In the genomic region with DNA sequence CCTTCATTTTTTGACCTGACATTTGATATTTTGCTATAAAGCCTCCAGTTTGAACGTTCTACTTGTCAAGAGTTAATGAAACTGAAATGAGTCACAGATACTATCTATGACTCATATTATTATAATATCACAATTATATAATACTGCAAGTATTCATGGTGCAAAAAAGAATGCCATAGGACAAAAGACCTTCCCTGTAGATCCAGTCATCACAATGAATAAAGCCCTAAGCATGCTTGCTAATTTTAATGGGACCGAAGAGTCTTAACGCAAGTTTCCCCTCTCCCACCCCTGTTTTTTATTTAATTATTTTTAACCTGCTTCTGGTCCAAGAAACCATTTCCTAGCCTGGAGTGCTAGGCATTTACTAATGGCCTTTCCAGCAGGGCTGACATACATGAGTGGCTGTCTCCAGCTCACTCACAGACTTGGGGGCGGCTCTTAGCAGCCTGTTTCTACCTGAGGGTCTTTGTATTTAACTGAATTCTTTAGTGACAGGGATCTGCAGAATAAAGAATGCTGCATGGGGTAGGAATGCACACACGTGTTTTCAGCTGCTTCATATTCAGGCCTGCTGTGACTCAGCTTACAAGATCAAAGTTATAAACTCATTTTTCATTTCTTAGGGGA, we compare ENCODE assay signal across 12 cellular contexts.
DNase-seq lines count a peak whose midpoint lies in the region; ATAC-seq and TF ChIP-seq lines count a peak whose summit lies in the region.
"Had no signal": no experiment of that assay in that cellular context is flagged by ENCODE, and none has a peak within 500 bp of the region (broad histone marks: within the 10 kb centered on the region; RNA-seq: fewer than 3 reads in every experiment).

No MANE protein-coding gene starts in this region.

- peaks cover 20% of the 10 kb centered on the region for H3K4me1 Mint-ChIP-seq in activated naive CD4-positive, alpha-beta T cell treated with anti-CD3 and anti-CD28 coated beads for 36 hours (ENCODE audit: low read depth)

- in situ Hi-C loops in transverse colon (cut with MboI; ENCODE audit: low pct_ligation_motif_present in 1 of 4, low pct_unique_long_range_greater_than_20kb in 1 of 4, low sequenced_read_pairs in 3 of 4): no loop called here

- no peaks in the 10 kb centered on the region for H3K36me3 Mint-ChIP-seq in activated naive CD4-positive, alpha-beta T cell treated with anti-CD3 and anti-CD28 coated beads, Interleukin-2, amount 50 U/mL, for 72 hours
- no peaks in the 10 kb centered on the region for H3K36me3 Mint-ChIP-seq in activated naive CD4-positive, alpha-beta T cell treated with anti-CD3 and anti-CD28 coated beads for 36 hours (ENCODE audit: low read depth)

- H3K4me3 ChIP-seq in adipocyte (ENCODE audit: low read length): no peak overlapping the region
- no peak overlapping the region for H3K4me3 ChIP-seq in transverse colon
- H3K4me3 ChIP-seq in aorta (ENCODE audit: low read length in 2 of 2): no peak overlapping the region
- H3K4me3 ChIP-seq in Peyer's patch: no peak overlapping the region
- H3K4me3 ChIP-seq: heart left ventricle, uterus had no signal

- H3K4me3 Mint-ChIP-seq in activated naive CD4-positive, alpha-beta T cell treated with anti-CD3 and anti-CD28 coated beads for 36 hours: no peak overlapping the region
- H3K4me3 Mint-ChIP-seq: activated CD4-positive, alpha-beta T cell treated with anti-CD3 and anti-CD28 coated beads for 36 hours had no signal

- H3K27ac Mint-ChIP-seq in activated naive CD4-positive, alpha-beta T cell treated with anti-CD3 and anti-CD28 coated beads, Interleukin-2, amount 50 U/mL, for 72 hours: no peak overlapping the region
- no peak overlapping the region for H3K27ac Mint-ChIP-seq in activated naive CD4-positive, alpha-beta T cell treated with anti-CD3 and anti-CD28 coated beads for 36 hours

- no peak for TF ChIP-seq EP300 in transverse colon (IDR thresholded peaks at IDR 0.05; ENCODE audit: low read depth)

- H3K9me3 ChIP-seq in adipocyte (ENCODE audit: control insufficient read depth, low read length) (no peaks in the 10 kb centered on the region), transverse colon (no peaks in the 10 kb centered on the region), aorta (ENCODE audit: control insufficient read depth, low read length) (no peaks in the 10 kb centered on the region), Peyer's patch (no peaks in the 10 kb centered on the region)
- H3K9me3 ChIP-seq: heart left ventricle, uterus had no signal

- H3K27ac ChIP-seq in transverse colon (peak overlapping the region; percentile 68 to 81 (median 76)), aorta (ENCODE audit: low read depth in 1 of 2, low read length in 2 of 2) (no peak overlapping the region), Peyer's patch (peak overlapping the region in 2 of 4 donors; percentile 42 to 47)
- H3K27ac ChIP-seq: uterus had no signal

- H3K4me1 ChIP-seq in adipocyte (ENCODE audit: control insufficient read depth, insufficient read depth, low read length) (peaks cover 14% of the 10 kb centered on the region), transverse colon (peaks cover 13 to 74% (median 38%) of the 10 kb centered on the region in 4 donors), aorta (ENCODE audit: control insufficient read depth in 1 of 2, insufficient read depth in 2 of 2, low read length in 2 of 2) (peaks cover 2 to 5% of the 10 kb centered on the region in 2 donors), Peyer's patch (peaks cover 0 to 19% (median 0%) of the 10 kb centered on the region in 4 donors)
- H3K4me1 ChIP-seq: uterus had no signal

- TF ChIP-seq CTCF in transverse colon (IDR thresholded peaks at IDR 0.05) (no peak), Peyer's patch (IDR thresholded peaks at IDR 0.05) (no peak)

- no peaks in the 10 kb centered on the region for H3K9me3 Mint-ChIP-seq in activated naive CD4-positive, alpha-beta T cell treated with anti-CD3 and anti-CD28 coated beads, Interleukin-2, amount 50 U/mL, for 72 hours
- no peaks in the 10 kb centered on the region for H3K9me3 Mint-ChIP-seq in activated naive CD4-positive, alpha-beta T cell treated with anti-CD3 and anti-CD28 coated beads for 36 hours

- intact Hi-C loops in activated naive CD4-positive, alpha-beta T cell treated with anti-CD3 and anti-CD28 coated beads for 36 hours (cut with micrococcal nuclease): loop anchor here (2.0 kb wide), 2 partner anchors 13 to 215 kb away; no protein-coding TSS in a partner anchor
- intact Hi-C loops in transverse colon (cut with DNase I; ENCODE audit: low total_unique reads) (no loop called here), aorta (cut with DNase I) (no loop called here)

- DNase-seq in activated naive CD4-positive, alpha-beta T cell treated with anti-CD3 and anti-CD28 coated beads, Interleukin-2, amount 50 U/mL, for 72 hours (ENCODE audit: low spot score in 2 of 2): no peak
- DNase-seq in activated naive CD4-positive, alpha-beta T cell treated with anti-CD3 and anti-CD28 coated beads for 36 hours: no peak
- peak; percentile 56 for DNase-seq in adipocyte (ENCODE audit: low read depth)
- peak; percentile 37 for DNase-seq in hepatic stellate cell (ENCODE audit: low spot score)
- no peak for DNase-seq in transverse colon
- DNase-seq in erythroblast (lab: John Stamatoyannopoulos, UW): no peak
- no peak for DNase-seq in aorta
- DNase-seq in Peyer's patch: no peak
- DNase-seq: activated CD4-positive, alpha-beta T cell treated with anti-CD3 and anti-CD28 coated beads for 36 hours; AML-193; heart left ventricle; uterus had no signal

- 45 to 57% methylated on average over 5 of the region's 5 CpGs for WGBS in transverse colon (ENCODE audit: low coverage in 1 of 2), 2 donors
- 18% methylated on average over 5 of the region's 5 CpGs for WGBS in aorta, 2 donors

- H3K36me3 ChIP-seq in adipocyte (ENCODE audit: control insufficient read depth, insufficient read depth, low read length, severe bottlenecking): no peaks in the 10 kb centered on the region
- H3K36me3 ChIP-seq in transverse colon: no peaks in the 10 kb centered on the region
- no peaks in the 10 kb centered on the region for H3K36me3 ChIP-seq in aorta (ENCODE audit: control insufficient read depth in 1 of 2, insufficient read depth in 2 of 2, low read length in 1 of 2)
- H3K36me3 ChIP-seq in Peyer's patch: no peaks in the 10 kb centered on the region
- H3K36me3 ChIP-seq: heart left ventricle, uterus had no signal

- no peak overlapping the region for H3K9ac ChIP-seq in adipocyte (ENCODE audit: low read length)

- TF ChIP-seq POLR2A in transverse colon (IDR thresholded peaks at IDR 0.05) (no peak), erythroblast (IDR thresholded peaks at IDR 0.05; ENCODE audit: low read length) (no peak), Peyer's patch (IDR thresholded peaks at IDR 0.05) (no peak)

- CTCF ChIA-PET in activated naive CD4-positive, alpha-beta T cell treated with anti-CD3 and anti-CD28 coated beads for 36 hours (lab: Charles Lee): interaction anchor here (1.3 kb wide), 1 partner anchor 115 kb away, joined by 5 read pairs; no protein-coding TSS in a partner anchor

- H3K27me3 ChIP-seq in adipocyte (replicated peaks; ENCODE audit: control insufficient read depth, insufficient read depth, low read length): no peaks in the 10 kb centered on the region
- no peaks in the 10 kb centered on the region for H3K27me3 ChIP-seq in transverse colon
- H3K27me3 ChIP-seq in aorta (ENCODE audit: control insufficient read depth in 1 of 2, insufficient read depth in 2 of 2, low read length in 1 of 2): no peaks in the 10 kb centered on the region
- no peaks in the 10 kb centered on the region for H3K27me3 ChIP-seq in Peyer's patch
- H3K27me3 ChIP-seq: heart left ventricle, uterus had no signal

- peaks cover 1% of the 10 kb centered on the region for H3K27me3 Mint-ChIP-seq in activated naive CD4-positive, alpha-beta T cell treated with anti-CD3 and anti-CD28 coated beads for 36 hours (ENCODE audit: low read depth)

- ATAC-seq in activated naive CD4-positive, alpha-beta T cell treated with anti-CD3 and anti-CD28 coated beads, Interleukin-2, amount 50 U/mL, for 72 hours: peak; percentile 44 to 45
- no peak for ATAC-seq in aorta (ENCODE audit: low FRiP score)

Comparison
In these comparisons a context has a peak if more than half of its experiments do, and no peak if none do; other contexts are left out.
1. DNase-seq: peak in adipocyte (single experiment) and hepatic stellate cell (single experiment); none in activated naive CD4-positive, alpha-beta T cell treated with anti-CD3 and anti-CD28 coated beads, Interleukin-2, amount 50 U/mL, for 72 hours (0 of 2), activated naive CD4-positive, alpha-beta T cell treated with anti-CD3 and anti-CD28 coated beads for 36 hours (single experiment), transverse colon (single experiment), erythroblast (0 of 2), aorta (0 of 2) and Peyer's patch (0 of 3).
2. H3K27ac ChIP-seq: peak in transverse colon (4 of 4); none in aorta (0 of 2).